Comparison of ENCODE assay signal across 30 cellular contexts in the genomic region with DNA sequence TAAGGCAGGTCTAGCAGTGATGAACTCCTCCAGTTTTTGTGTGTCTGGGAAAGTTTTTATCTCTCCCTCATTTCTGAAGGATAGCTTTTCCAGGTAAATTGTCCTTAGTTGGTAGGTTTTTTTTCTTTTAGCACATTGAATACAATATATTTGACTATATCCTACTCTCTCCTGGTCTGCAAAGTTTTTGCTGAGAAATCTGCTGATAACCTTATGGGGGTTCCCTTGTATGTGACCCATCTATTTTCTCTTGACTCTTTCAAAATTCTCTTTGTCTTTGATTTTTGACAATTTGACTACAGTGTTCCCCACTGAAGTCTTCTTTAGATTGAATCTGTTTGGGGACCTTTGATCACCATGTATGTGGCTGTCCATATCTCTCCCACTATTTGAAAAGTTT.
"Had no signal": no experiment of that assay in that cellular context is flagged by ENCODE, and none has a peak within 500 bp of the region (broad histone marks: within the 10 kb centered on the region; RNA-seq: fewer than 3 reads in every experiment).

No MANE protein-coding gene starts in this region.

- H3K27me3 ChIP-seq: colonic mucosa, dorsolateral prefrontal cortex, esophagus muscularis mucosa, foreskin keratinocyte, gastrocnemius medialis had no signal

- H3K36me3 ChIP-seq: colonic mucosa, esophagus muscularis mucosa, esophagus squamous epithelium, gastrocnemius medialis, gastroesophageal sphincter, heart left ventricle, heart right ventricle had no signal

- H3K4me1 Mint-ChIP-seq: endodermal cell had no signal

- FAIRE-seq: colon, endometrium, endothelial cell of umbilical vein, frontal cortex had no signal

- H3K27ac Mint-ChIP-seq: dendritic cell treated with granulocyte-macrophage colony-stimulating factor and Interleukin-4, amounts not matched to agents 40 ng/mL and 50 ng/mL, for 4 days; effector memory CD8-positive, alpha-beta T cell; endodermal cell had no signal

- H3K27ac ChIP-seq: colonic mucosa, coronary artery, dorsolateral prefrontal cortex, epithelial cell of prostate, esophagus muscularis mucosa, esophagus squamous epithelium, foreskin keratinocyte, gastrocnemius medialis, gastroesophageal sphincter, heart left ventricle, heart right ventricle, hepatocyte had no signal

- H3K4me3 Mint-ChIP-seq: dendritic cell treated with granulocyte-macrophage colony-stimulating factor and Interleukin-4, amounts not matched to agents 40 ng/mL and 50 ng/mL, for 4 days; effector memory CD8-positive, alpha-beta T cell; endodermal cell had no signal

- H3K4me2 ChIP-seq: hepatocyte had no signal

- DNase-seq: colonic mucosa; cortex of kidney; dermis blood vessel endothelial cell; dorsolateral prefrontal cortex; effector CD4-positive, alpha-beta T cell; effector CD8-positive, alpha-beta T cell; effector memory CD4-positive, alpha-beta T cell; effector memory CD8-positive, alpha-beta T cell; endodermal cell; erythroblast; esophagus squamous epithelium; foreskin fibroblast; foreskin keratinocyte; foreskin melanocyte; gastrocnemius medialis; glutamatergic neuron; head of caudate nucleus; heart left ventricle; heart right ventricle had no signal

- ATAC-seq: effector memory CD8-positive, alpha-beta T cell; esophagus mucosa; foreskin keratinocyte; gastrocnemius medialis; gastroesophageal sphincter; heart left ventricle; heart right ventricle had no signal

- H3K4me3 ChIP-seq: colonic mucosa, coronary artery, dorsolateral prefrontal cortex, esophagus muscularis mucosa, esophagus squamous epithelium, gastrocnemius medialis, gastroesophageal sphincter, heart left ventricle, heart right ventricle, hepatocyte had no signal

- H3K9me3 ChIP-seq: colonic mucosa, gastrocnemius medialis had no signal

- H3K4me1 ChIP-seq: colonic mucosa, esophagus muscularis mucosa, esophagus squamous epithelium, foreskin keratinocyte, gastrocnemius medialis, gastroesophageal sphincter, heart left ventricle, heart right ventricle had no signal
